ENCODE assay signal across 8 cellular contexts in the genomic region with DNA sequence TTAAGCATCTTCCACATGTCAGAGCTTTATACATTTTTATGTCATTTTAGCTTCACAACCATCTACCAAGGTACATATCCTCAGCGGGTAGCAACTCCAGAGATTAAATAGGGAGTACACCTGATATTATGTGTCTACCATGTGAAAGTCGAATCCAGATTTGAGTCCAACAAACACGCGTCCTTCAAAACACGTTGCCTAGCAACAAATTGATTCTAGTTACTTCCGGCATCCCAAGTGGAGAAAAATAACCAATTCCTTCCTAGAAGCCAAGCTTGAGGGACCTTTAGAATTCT.
DNase-seq lines count a peak whose midpoint lies in the region; ATAC-seq and TF ChIP-seq lines count a peak whose summit lies in the region.

No MANE protein-coding gene starts in this region.

- peak; percentile 87 for DNase-seq in DMS 273 (lab: John Stamatoyannopoulos, UW; ENCODE audit: unreplicated experiment)
- no peak for DNase-seq in DMS 273 treated with DMSO at 0.1 percent for 48 hours (lab: John Stamatoyannopoulos, UW)
- DNase-seq in NCI-H2107 treated with DMSO at 0.1 percent for 48 hours (lab: John Stamatoyannopoulos, UW; ENCODE audit: unreplicated experiment) = peak; percentile 74
- DNase-seq in cardiac fibroblast (ENCODE audit: low read depth in 2 of 2) = no peak
- DNase-seq in central memory CD4-positive, alpha-beta T cell = no peak
- no peak for DNase-seq in AG08396 (ENCODE audit: low spot score)

- H3K27ac ChIP-seq in muscle layer of colon (ENCODE audit: low read depth, low read length) = peak overlapping the region; percentile 63

- H3K4me3 ChIP-seq in cardiac fibroblast (replicated peaks in 1 of 2; ENCODE audit: low read depth in 2 of 2, low read length in 2 of 2) = peak overlapping the region; percentile 56 to 58
- H3K4me3 ChIP-seq in muscle layer of colon (ENCODE audit: low read depth in 1 of 2, low read length in 2 of 2) = peak overlapping the region; percentile 76 to 81

- peaks cover 0 to 4% of the 10 kb centered on the region in 2 donors for H3K27me3 ChIP-seq in muscle layer of colon (ENCODE audit: control insufficient read depth in 1 of 2, insufficient read depth in 2 of 2, low read length in 2 of 2)

- no peaks in the 10 kb centered on the region for H3K9me3 ChIP-seq in muscle layer of colon (ENCODE audit: low read length)

- peak overlapping the region; percentile 41 for H3K9ac ChIP-seq in muscle layer of colon (ENCODE audit: low read length)

- peaks cover 12% of the 10 kb centered on the region for H3K4me1 ChIP-seq in muscle layer of colon (ENCODE audit: insufficient read depth, low read length)

- no peak for TF ChIP-seq CTCF in cardiac fibroblast (IDR thresholded peaks at IDR 0.05; ENCODE audit: low read depth, low read length)

- ATAC-seq in HG02852 (IDR thresholded peaks at IDR 0.05; ENCODE audit: unreplicated experiment) = no peak

- no peaks in the 10 kb centered on the region for H3K36me3 ChIP-seq in muscle layer of colon (ENCODE audit: insufficient read depth, low read length)

Comparison
In these comparisons a context has a peak if more than half of its experiments do, and no peak if none do; other contexts are left out.
1. DNase-seq: peak in DMS 273 (single experiment) and NCI-H2107 treated with DMSO at 0.1 percent for 48 hours (single experiment); none in DMS 273 treated with DMSO at 0.1 percent for 48 hours (single experiment), cardiac fibroblast (0 of 2), central memory CD4-positive, alpha-beta T cell (single experiment) and AG08396 (single experiment).